ENCODE assay signal across 13 cellular contexts in the genomic region with DNA sequence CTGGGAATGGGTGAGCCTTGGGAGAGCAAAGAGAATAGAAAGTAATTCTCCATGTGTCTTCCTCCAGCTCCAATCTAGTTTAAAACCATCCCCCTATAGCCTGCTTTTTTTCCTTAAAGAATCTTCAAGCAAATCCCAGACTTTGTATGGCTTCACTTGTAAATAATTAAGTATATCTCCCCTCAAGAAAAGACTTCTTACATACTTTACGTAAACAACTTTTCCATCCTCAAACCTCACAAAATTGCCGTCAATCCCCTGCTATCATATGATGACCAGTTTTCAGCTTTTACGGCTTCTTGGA.
DNase-seq lines count a peak whose midpoint lies in the region; ATAC-seq and TF ChIP-seq lines count a peak whose summit lies in the region.
"Had no signal": no experiment of that assay in that cellular context is flagged by ENCODE, and none has a peak within 500 bp of the region (broad histone marks: within the 10 kb centered on the region; RNA-seq: fewer than 3 reads in every experiment).

No MANE protein-coding gene starts in this region.

- no peak overlapping the region for H3K4me3 ChIP-seq in A673 (ENCODE audit: low read depth, low read length, poor library complexity, severe bottlenecking)
- H3K4me3 ChIP-seq in OCI-LY7 (ENCODE audit: low read depth, low read length, poor library complexity, severe bottlenecking) = no peak overlapping the region
- H3K4me3 ChIP-seq: A549, GM12878, GM23248, SJCRH30 had no signal

- H3K27me3 Mint-ChIP-seq in chondrocyte (ENCODE audit: low read depth) (peaks cover 47% of the 10 kb centered on the region), nephron progenitor cell (ENCODE audit: low read depth, poor library complexity) (peaks cover 85% of the 10 kb centered on the region)

- no peak overlapping the region for H3K27ac ChIP-seq in A673 (ENCODE audit: low read depth, low read length, poor library complexity, severe bottlenecking)
- no peak overlapping the region for H3K27ac ChIP-seq in OCI-LY7 (ENCODE audit: low read depth, low read length, poor library complexity, severe bottlenecking)
- H3K27ac ChIP-seq: A549, GM23248, SJCRH30 had no signal

- CTCF ChIA-PET in A673 (lab: Charles Lee) = no interaction called here
- CTCF ChIA-PET in OCI-LY7 (lab: Charles Lee; ENCODE audit: unreplicated experiment) = no interaction called here

- H3K27ac Mint-ChIP-seq in chondrocyte (ENCODE audit: unreplicated experiment) (no peak overlapping the region), nephron progenitor cell (no peak overlapping the region)

- no peak for DNase-seq in A673 (ENCODE audit: low spot score)
- DNase-seq in OCI-LY7 (ENCODE audit: low spot score) = no peak
- DNase-seq in chondrocyte (ENCODE audit: low spot score) = no peak
- no peak for DNase-seq in nephron progenitor cell
- DNase-seq in anterior cingulate cortex (lab: John Stamatoyannopoulos, UW) = no peak
- DNase-seq: GDM1, NCI-H1436 had no signal

- H3K4me3 Mint-ChIP-seq in chondrocyte (ENCODE audit: unreplicated experiment) = no peak overlapping the region
- H3K4me3 Mint-ChIP-seq in nephron progenitor cell = peak overlapping the region; percentile 75

- H3K27me3 ChIP-seq in A673 (replicated peaks; ENCODE audit: insufficient read depth, low read depth, low read length, poor library complexity) = peaks cover 49% of the 10 kb centered on the region

- H3K79me2 ChIP-seq in OCI-LY7 (ENCODE audit: insufficient read depth, low read depth, low read length) = no peaks in the 10 kb centered on the region

- H3K4me1 Mint-ChIP-seq in chondrocyte (ENCODE audit: low read depth) (peaks cover 3% of the 10 kb centered on the region), nephron progenitor cell (peaks cover 28% of the 10 kb centered on the region)

- H3K36me3 ChIP-seq in A673 (ENCODE audit: insufficient read depth, low read length, poor library complexity, severe bottlenecking) (no peaks in the 10 kb centered on the region), OCI-LY7 (ENCODE audit: insufficient read depth, low read length) (no peaks in the 10 kb centered on the region)
- H3K36me3 ChIP-seq: SJCRH30 had no signal

- intact Hi-C loops in A673 (cut with micrococcal nuclease; ENCODE audit: unreplicated experiment) = loop anchor here (1.0 to 5.0 kb wide), 2 partner anchors 9 to 231 kb away; no protein-coding TSS in a partner anchor
- intact Hi-C loops in OCI-LY7 (cut with micrococcal nuclease; ENCODE audit: unreplicated experiment) = no loop called here

- no peaks in the 10 kb centered on the region for H4K20me1 ChIP-seq in OCI-LY7 (ENCODE audit: insufficient read depth, low read length)

- H3K4me1 ChIP-seq in A673 (ENCODE audit: insufficient read depth, low read length, poor library complexity, severe bottlenecking) = no peaks in the 10 kb centered on the region
- H3K4me1 ChIP-seq in OCI-LY7 (ENCODE audit: insufficient read depth, low read length, poor library complexity, severe bottlenecking) = no peaks in the 10 kb centered on the region
- H3K4me1 ChIP-seq: A549, SJCRH30 had no signal

- H3K36me3 Mint-ChIP-seq in chondrocyte (ENCODE audit: low read depth) (no peaks in the 10 kb centered on the region), nephron progenitor cell (ENCODE audit: low read depth) (no peaks in the 10 kb centered on the region)

- TF ChIP-seq CTCF in A673 (conservative IDR thresholded peaks at IDR 0.05; ENCODE audit: low read depth, low read length) (0 out of 2 replicates have a peak, but pooled peaks have one; percentile 4), OCI-LY7 (conservative IDR thresholded peaks at IDR 0.05; ENCODE audit: low read length) (0 out of 2 replicates have a peak, but pooled peaks have one; percentile 1), chondrocyte (IDR thresholded peaks at IDR 0.05) (peak; percentile 55), nephron progenitor cell (IDR thresholded peaks at IDR 0.05) (peak; percentile 37)

- BruUV-seq in A673 (replicated peaks; lab: Mats Ljungman, UMichigan) (no TSS peak), OCI-LY7 (replicated peaks; lab: Mats Ljungman, UMichigan) (no TSS peak)

- no peak overlapping the region for H3K4me2 ChIP-seq in OCI-LY7 (ENCODE audit: low read length)
- H3K4me2 ChIP-seq: A549 had no signal

- POLR2A ChIA-PET in A673 (lab: Charles Lee; ENCODE audit: low non-redundant PET) = no interaction called here
- POLR2A ChIA-PET in OCI-LY7 (lab: Charles Lee) = interaction anchor here (0.6 kb wide), 1 partner anchor 26 kb away, joined by 3 read pairs; no protein-coding TSS in a partner anchor

- no peaks in the 10 kb centered on the region for H3K9me2 ChIP-seq in OCI-LY7 (ENCODE audit: insufficient read depth, low read length)

- H3K9me3 Mint-ChIP-seq in chondrocyte (ENCODE audit: low read depth) (no peaks in the 10 kb centered on the region), nephron progenitor cell (no peaks in the 10 kb centered on the region)

- no peak overlapping the region for H2AFZ ChIP-seq in OCI-LY7 (ENCODE audit: low read length)
- H2AFZ ChIP-seq: GM23248 had no signal

- no peaks in the 10 kb centered on the region for H3K9me3 ChIP-seq in A673 (ENCODE audit: low read depth, low read length, poor library complexity, severe bottlenecking)
- H3K9me3 ChIP-seq in OCI-LY7 (ENCODE audit: low read length) = no peaks in the 10 kb centered on the region
- H3K9me3 ChIP-seq: A549, SJCRH30 had no signal

- ATAC-seq in GM19452 (IDR thresholded peaks at IDR 0.05; ENCODE audit: unreplicated experiment) (no peak), HG03039 (IDR thresholded peaks at IDR 0.05; ENCODE audit: unreplicated experiment) (no peak)
- ATAC-seq: GM12878 had no signal

Comparison
In these comparisons a context has a peak if more than half of its experiments do, and no peak if none do; other contexts are left out.
1. CTCF ChIP-seq: peak in every context shown above with its lines; median percentile 55 in chondrocyte; 37 in nephron progenitor cell; 4 in A673; 1 in OCI-LY7.